In the genomic region with DNA sequence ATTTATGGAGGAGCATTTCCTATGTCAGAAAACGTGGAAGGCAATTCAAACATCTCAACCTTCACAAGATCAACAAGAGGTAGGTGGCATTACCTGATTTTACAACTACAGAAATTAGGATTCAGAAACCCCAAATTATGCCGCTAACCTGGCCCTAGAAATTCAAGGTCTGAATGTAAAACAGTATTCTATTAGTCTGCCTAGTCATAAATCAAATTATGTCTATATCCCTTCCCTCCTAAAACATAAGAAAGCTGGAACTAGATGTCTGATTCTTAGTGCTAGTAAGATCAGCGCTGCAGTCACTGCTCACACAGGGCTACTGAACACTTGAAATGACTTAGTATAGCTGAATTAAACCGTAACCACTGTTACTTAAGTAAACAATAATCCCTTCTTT, we compare ENCODE assay signal across 8 cellular contexts. TPM values are rescaled to one million over a fixed set of nuclear protein-coding genes. Genes with fewer than 3 reads are reported as not detected.
DNase-seq lines count a peak whose midpoint lies in the region; ATAC-seq, FAIRE-seq and TF ChIP-seq lines count a peak whose summit lies in the region.

No MANE protein-coding gene starts in this region.

- H3K4me3 ChIP-seq in DOHH2 (ENCODE audit: low read length) (peak overlapping the region; percentile 93), OCI-LY3 (ENCODE audit: low read length) (peak overlapping the region; percentile 94), endothelial cell of umbilical vein (replicated peaks in 1 of 3; ENCODE audit: insufficient read depth in 1 of 3, low read depth in 1 of 3, low read length in 3 of 3) (peak overlapping the region; percentile 79 to 99 (median 93)), osteoblast (ENCODE audit: insufficient read depth, low read length) (peak overlapping the region; percentile 97)

- intact Hi-C loops in endothelial cell of umbilical vein (cut with micrococcal nuclease) = no loop called here

- H3K27me3 ChIP-seq in DOHH2 (ENCODE audit: control insufficient read depth, low read length) = no peaks in the 10 kb centered on the region
- no peaks in the 10 kb centered on the region for H3K27me3 ChIP-seq in OCI-LY3 (ENCODE audit: low read depth, low read length)
- no peaks in the 10 kb centered on the region for H3K27me3 ChIP-seq in endothelial cell of umbilical vein (ENCODE audit: control insufficient read depth in 2 of 2, insufficient read depth in 2 of 2, low read length in 2 of 2)
- no peaks in the 10 kb centered on the region for H3K27me3 ChIP-seq in osteoblast (ENCODE audit: insufficient read depth, low read length)

- H3K9me2 ChIP-seq in DOHH2 (replicated peaks; ENCODE audit: control insufficient read depth, low read length) = no peaks in the 10 kb centered on the region

- TF ChIP-seq CTCF in DOHH2 (IDR thresholded peaks at IDR 0.05; ENCODE audit: low read depth, low read length, poor library complexity, severe bottlenecking) = no peak
- no peak for TF ChIP-seq CTCF in OCI-LY3 (IDR thresholded peaks at IDR 0.05; ENCODE audit: low read depth, low read length)
- no peak for TF ChIP-seq CTCF in endothelial cell of umbilical vein (IDR thresholded peaks at IDR 0.05; ENCODE audit: extremely low read depth in 1 of 2, insufficient read depth in 1 of 2, low read depth in 1 of 2, low read length in 2 of 2)
- no peak for TF ChIP-seq CTCF in osteoblast (IDR thresholded peaks at IDR 0.05; ENCODE audit: extremely low read depth, low read depth, low read length)

- no peaks in the 10 kb centered on the region for H3K9me1 ChIP-seq in endothelial cell of umbilical vein (replicated peaks; ENCODE audit: control insufficient read depth, extremely low read depth, insufficient read depth, low read length)

- H3K79me2 ChIP-seq in DOHH2 (ENCODE audit: control insufficient read depth, low read length) = peaks cover 67% of the 10 kb centered on the region
- H3K79me2 ChIP-seq in OCI-LY3 (ENCODE audit: low read length) = peaks cover 70% of the 10 kb centered on the region
- peaks cover 64% of the 10 kb centered on the region for H3K79me2 ChIP-seq in endothelial cell of umbilical vein (ENCODE audit: control insufficient read depth, insufficient read depth, low read length)
- peaks cover 65% of the 10 kb centered on the region for H3K79me2 ChIP-seq in osteoblast (ENCODE audit: insufficient read depth, low read length)

- peaks cover 73% of the 10 kb centered on the region for H3K36me3 ChIP-seq in DOHH2 (ENCODE audit: control insufficient read depth, low read length)
- peaks cover 35% of the 10 kb centered on the region for H3K36me3 ChIP-seq in OCI-LY3 (replicated peaks; ENCODE audit: low read depth, low read length)
- H3K36me3 ChIP-seq in endothelial cell of umbilical vein (ENCODE audit: control insufficient read depth in 2 of 2, extremely low read depth in 1 of 2, insufficient read depth in 2 of 2, low read length in 2 of 2) = peaks cover 2 to 4% of the 10 kb centered on the region in 2 experiments
- peaks cover 8% of the 10 kb centered on the region for H3K36me3 ChIP-seq in osteoblast (ENCODE audit: insufficient read depth, low read length)

- peak; percentile 28 for FAIRE-seq in endothelial cell of umbilical vein (lab: Jason Lieb, UNC)

- H4K20me1 ChIP-seq in DOHH2 (ENCODE audit: control insufficient read depth, insufficient read depth, low read depth, low read length) (peaks cover 35% of the 10 kb centered on the region), OCI-LY3 (ENCODE audit: insufficient read depth, low read length) (peaks cover 54% of the 10 kb centered on the region), endothelial cell of umbilical vein (replicated peaks; ENCODE audit: control insufficient read depth, extremely low read depth, insufficient read depth, low read length) (peaks cover 2% of the 10 kb centered on the region), osteoblast (ENCODE audit: insufficient read depth, low read length) (peaks cover 52% of the 10 kb centered on the region)

- peak overlapping the region; percentile 72 for H3K4me2 ChIP-seq in DOHH2 (ENCODE audit: low read length)
- H3K4me2 ChIP-seq in OCI-LY3 (ENCODE audit: low read length) = peak overlapping the region; percentile 89
- H3K4me2 ChIP-seq in endothelial cell of umbilical vein (ENCODE audit: insufficient read depth, low read length) = peak overlapping the region; percentile 94
- peak overlapping the region; percentile 83 for H3K4me2 ChIP-seq in osteoblast (ENCODE audit: insufficient read depth, low read length)

- H3K9ac ChIP-seq in OCI-LY3 (ENCODE audit: low read length) (peak overlapping the region; percentile 85), endothelial cell of umbilical vein (replicated peaks; ENCODE audit: extremely low read depth, insufficient read depth, low read length) (peak overlapping the region; percentile 89)

- H3K27ac ChIP-seq in DOHH2 (ENCODE audit: low read depth, low read length) (no peak overlapping the region), OCI-LY3 (ENCODE audit: low read length) (no peak overlapping the region), endothelial cell of umbilical vein (ENCODE audit: insufficient read depth, low read depth, low read length) (peak overlapping the region; percentile 70), osteoblast (ENCODE audit: low read depth, low read length) (peak overlapping the region; percentile 97)

- dilution Hi-C loops in endothelial cell of umbilical vein (cut with MboI; ENCODE audit: extremely low pct_ligation_motif_present, low sequenced_read_pairs) = no loop called here

- peak; percentile 41 for DNase-seq in endothelial cell of umbilical vein (ENCODE audit: low read depth, low spot score)
- no peak for DNase-seq in osteoblast (ENCODE audit: insufficient read length, low spot score, missing footprints)
- no peak for DNase-seq in stimulated activated CD4-positive, alpha-beta T cell treated with anti-CD3 and anti-CD28 coated beads, Interleukin-4, amount 100 ng/mL, for 4 hours

- POLR2A ChIA-PET in endothelial cell of umbilical vein (lab: Charles Lee) = no interaction called here

- H3K4me1 ChIP-seq in DOHH2 (ENCODE audit: control insufficient read depth, low read length) = peaks cover 38% of the 10 kb centered on the region
- peaks cover 18% of the 10 kb centered on the region for H3K4me1 ChIP-seq in OCI-LY3 (ENCODE audit: low read length)
- H3K4me1 ChIP-seq in endothelial cell of umbilical vein (ENCODE audit: control insufficient read depth, extremely low read depth, insufficient read depth, low read length) = peaks cover 12% of the 10 kb centered on the region
- peaks cover 11% of the 10 kb centered on the region for H3K4me1 ChIP-seq in osteoblast (ENCODE audit: insufficient read depth, low read length)

- CTCF ChIA-PET in endothelial cell of umbilical vein (lab: Charles Lee) = interaction anchor here (1.4 kb wide), 1 partner anchor 14 kb away, joined by 3 read pairs; no protein-coding TSS in a partner anchor

- H3F3A ChIP-seq in DOHH2 (ENCODE audit: control insufficient read depth, insufficient read depth) = peaks cover 14% of the 10 kb centered on the region

- H3K9me3 ChIP-seq in DOHH2 (ENCODE audit: control insufficient read depth, insufficient read depth, low read length) = no peaks in the 10 kb centered on the region
- no peaks in the 10 kb centered on the region for H3K9me3 ChIP-seq in OCI-LY3 (ENCODE audit: insufficient read depth, low read length)
- no peaks in the 10 kb centered on the region for H3K9me3 ChIP-seq in endothelial cell of umbilical vein (replicated peaks; ENCODE audit: control insufficient read depth, insufficient read depth, low read length)
- H3K9me3 ChIP-seq in osteoblast (ENCODE audit: low read depth, low read length) = no peaks in the 10 kb centered on the region

- no TSS peak for BruUV-seq in endothelial cell of umbilical vein (replicated peaks; lab: Mats Ljungman, UMichigan)

- H2AFZ ChIP-seq in OCI-LY3 (ENCODE audit: low read depth, low read length) (no peak overlapping the region), endothelial cell of umbilical vein (ENCODE audit: low read depth, low read length) (no peak overlapping the region), osteoblast (ENCODE audit: low read length) (no peak overlapping the region)

- no peak for ATAC-seq in HG02973 (IDR thresholded peaks at IDR 0.05; ENCODE audit: unreplicated experiment)
- no peak for ATAC-seq in HG03520 (IDR thresholded peaks at IDR 0.05; ENCODE audit: unreplicated experiment)
- ATAC-seq in HG03095 (IDR thresholded peaks at IDR 0.05; ENCODE audit: unreplicated experiment) = no peak

- TF ChIP-seq POLR2A in endothelial cell of umbilical vein (IDR thresholded peaks at IDR 0.05; ENCODE audit: low read depth, low read length) = no peak

TF ChIP-seq in endothelial cell of umbilical vein, 7 proteins besides CTCF, POLR2A, EP300 and RAD21 (continues in another document):
- TF ChIP-seq MAX (IDR thresholded peaks at IDR 0.05; ENCODE audit: insufficient read depth, insufficient read length) (no peak), MYC (IDR thresholded peaks at IDR 0.05; ENCODE audit: low read depth, low read length) (no peak), FOS (IDR thresholded peaks at IDR 0.05; ENCODE audit: borderline replicate concordance, insufficient read depth, low read length) (no peak), JUN (IDR thresholded peaks at IDR 0.05; ENCODE audit: borderline replicate concordance, insufficient read depth, insufficient read length, low read depth) (no peak), GATA2 (IDR thresholded peaks at IDR 0.05; ENCODE audit: insufficient read depth, insufficient read length, low read depth, low read length) (no peak)

RNA-seq across cellular contexts. Expression of gene TOMM20, which starts 1.4 kb away (rescaled TPM):
- total RNA-seq in endothelial cell of umbilical vein (98.4 and 108 TPM in 2 replicates), osteoblast (108 and 110 TPM in 2 replicates)
- polyA plus RNA-seq in endothelial cell of umbilical vein = 31.8 and 42.5 TPM in 2 replicates
- 59.4 and 65.2 TPM in 2 replicates for polyA plus RNA-seq in endothelial cell of umbilical vein (2011; cell fraction: cytosol; rRNA removed)
- 27.6 and 30.6 TPM in 2 replicates for polyA plus RNA-seq in endothelial cell of umbilical vein (2011; cell fraction: nucleus; rRNA removed)
- 84.6 and 120 TPM in 2 replicates for polyA plus RNA-seq in endothelial cell of umbilical vein (2012)
- 44.9 and 49.6 TPM in 2 replicates for polyA minus RNA-seq in endothelial cell of umbilical vein
- polyA minus RNA-seq in endothelial cell of umbilical vein (2011; cell fraction: cytosol; rRNA and poly(A)+ RNA removed) = 42.7 TPM
- polyA minus RNA-seq in endothelial cell of umbilical vein (2011; cell fraction: nucleus; rRNA and poly(A)+ RNA removed) = 24.0 and 25.6 TPM in 2 replicates

RNA-seq across cellular contexts. Expression of gene RBM34, which starts 33.8 kb away (rescaled TPM):
- total RNA-seq in endothelial cell of umbilical vein = 78.4 and 80.7 TPM in 2 replicates
- 16.1 and 17.7 TPM in 2 replicates for polyA plus RNA-seq in endothelial cell of umbilical vein
- 33.7 TPM in 2 replicates for polyA plus RNA-seq in endothelial cell of umbilical vein (2011; cell fraction: cytosol; rRNA removed)
- 19.6 and 27.0 TPM in 2 replicates for polyA plus RNA-seq in endothelial cell of umbilical vein (2011; cell fraction: nucleus; rRNA removed)
- 75.8 and 104 TPM in 2 replicates for polyA plus RNA-seq in endothelial cell of umbilical vein (2012)
- 11.4 and 18.0 TPM in 2 replicates for polyA minus RNA-seq in endothelial cell of umbilical vein
- 14.8 TPM for polyA minus RNA-seq in endothelial cell of umbilical vein (2011; cell fraction: cytosol; rRNA and poly(A)+ RNA removed)
- polyA minus RNA-seq in endothelial cell of umbilical vein (2011; cell fraction: nucleus; rRNA and poly(A)+ RNA removed) = 18.8 and 27.2 TPM in 2 replicates
- 55.0 and 58.9 TPM in 2 replicates for total RNA-seq in osteoblast

Comparison
In these comparisons a context has a peak if more than half of its experiments do, and no peak if none do; other contexts are left out.
1. H3K27ac ChIP-seq: peak in endothelial cell of umbilical vein (single experiment) and osteoblast (single experiment); none in DOHH2 (single experiment) and OCI-LY3 (single experiment).
2. Peak in every context shown above with its lines, with median percentiles within 50 percentile points of each other: H3K4me2 ChIP-seq and H3K4me3 ChIP-seq.